Comparison of ENCODE assay signal across 9 cellular contexts in genomic region chr9:127936347-127936852, GRCh38. TPM values are rescaled to one million over a fixed set of nuclear protein-coding genes. Genes with fewer than 3 reads are reported as not detected.
DNase-seq lines count a peak whose midpoint lies in the region; ATAC-seq, FAIRE-seq and TF ChIP-seq lines count a peak whose summit lies in the region.
"Had no signal": no experiment of that assay in that cellular context is flagged by ENCODE, and none has a peak within 500 bp of the region (broad histone marks: within the 10 kb centered on the region; RNA-seq: fewer than 3 reads in every experiment).

No MANE protein-coding gene starts in this region.

- H3K27ac Mint-ChIP-seq in activated T-cell treated with anti-CD3 and anti-CD28 coated beads, Interleukin-2, amount 50 U/mL, for 24 hours: peak overlapping the region; percentile 94
- no peak overlapping the region for H3K27ac Mint-ChIP-seq in WTC11

- WGBS in stomach, 5 donors: 71 to 78% (median 75%) methylated on average over 14 of the region's 14 CpGs

- peaks cover 32 to 51% (median 36%) of the 10 kb centered on the region in 4 donors for H3K4me1 ChIP-seq in stomach
- peaks cover 13 to 29% of the 10 kb centered on the region in 2 donors for H3K4me1 ChIP-seq in kidney (ENCODE audit: control insufficient read depth in 1 of 2, insufficient read depth in 1 of 2, low read depth in 1 of 2, low read length in 2 of 2)

- H3K9me3 ChIP-seq in stomach (no peaks in the 10 kb centered on the region), kidney (ENCODE audit: control insufficient read depth in 1 of 2, low read length in 2 of 2) (no peaks in the 10 kb centered on the region)

- TF ChIP-seq CTCF in WTC11 (IDR thresholded peaks at IDR 0.05) (no peak), foreskin fibroblast (IDR thresholded peaks at IDR 0.05; ENCODE audit: low read depth, low read length) (no peak), stomach (IDR thresholded peaks at IDR 0.05) (no peak), kidney (IDR thresholded peaks at IDR 0.05; ENCODE audit: borderline replicate concordance, extremely low read depth, insufficient read depth) (no peak)

- no peak for DNase-seq in activated T-cell treated with anti-CD3 and anti-CD28 coated beads, Interleukin-2, amount 50 U/mL, for 24 hours
- no peak for DNase-seq in activated T-cell treated with anti-CD3 and anti-CD28 coated beads, Interleukin-2, amount 50 U/mL, for 1 hour
- no peak for DNase-seq in WTC11 (ENCODE audit: low spot score)
- DNase-seq in foreskin fibroblast: no peak
- DNase-seq in stomach: no peak
- DNase-seq in kidney: no peak
- DNase-seq: T-helper 9 cell had no signal

- peaks cover 51% of the 10 kb centered on the region for H3K4me1 Mint-ChIP-seq in activated T-cell treated with anti-CD3 and anti-CD28 coated beads, Interleukin-2, amount 50 U/mL, for 24 hours (ENCODE audit: low read depth)
- peaks cover 22% of the 10 kb centered on the region for H3K4me1 Mint-ChIP-seq in WTC11

- TF ChIP-seq EP300 in stomach (IDR thresholded peaks at IDR 0.05): no peak

- ATAC-seq in WTC11: no peak
- ATAC-seq in GM18517 (IDR thresholded peaks at IDR 0.05; ENCODE audit: unreplicated experiment): no peak
- no peak for ATAC-seq in HG03521 (IDR thresholded peaks at IDR 0.05; ENCODE audit: unreplicated experiment)

- no peaks in the 10 kb centered on the region for H3K27me3 Mint-ChIP-seq in activated T-cell treated with anti-CD3 and anti-CD28 coated beads, Interleukin-2, amount 50 U/mL, for 24 hours
- no peaks in the 10 kb centered on the region for H3K27me3 Mint-ChIP-seq in WTC11 (ENCODE audit: low read depth)

- TF ChIP-seq POLR2A in stomach (IDR thresholded peaks at IDR 0.05): no peak

- H3K27me3 ChIP-seq in stomach: no peaks in the 10 kb centered on the region

- no peaks in the 10 kb centered on the region for H3K9me3 Mint-ChIP-seq in activated T-cell treated with anti-CD3 and anti-CD28 coated beads, Interleukin-2, amount 50 U/mL, for 24 hours
- H3K9me3 Mint-ChIP-seq in WTC11: no peaks in the 10 kb centered on the region

- H3K27ac ChIP-seq in stomach: no peak overlapping the region
- H3K27ac ChIP-seq in kidney (ENCODE audit: low read depth in 2 of 2, low read length in 2 of 2): no peak overlapping the region

- peaks cover 71% of the 10 kb centered on the region for H3K36me3 Mint-ChIP-seq in activated T-cell treated with anti-CD3 and anti-CD28 coated beads, Interleukin-2, amount 50 U/mL, for 24 hours (ENCODE audit: low read depth)
- peaks cover 3% of the 10 kb centered on the region; the same call in 1 of the 2 replicates for H3K36me3 Mint-ChIP-seq in WTC11

- no peak for FAIRE-seq in kidney (lab: Jason Lieb, UNC)

- CTCF ChIA-PET in WTC11 (lab: Charles Lee): interaction anchor here (0.9 to 2.0 kb wide), 4 partner anchors 15 to 181 kb away, joined by 3 to 5 read pairs (median 4); no protein-coding TSS in a partner anchor

- intact Hi-C loops in stomach (cut with DNase I; ENCODE audit: low total_unique reads): no loop called here
- intact Hi-C loops in kidney (cut with DNase I): no loop called here

- H3K9ac ChIP-seq in kidney (ENCODE audit: low read length in 2 of 2): peak overlapping the region in 1 of 2 donors; percentile 98

- peak overlapping the region; percentile 60 to 96 for H3K4me3 ChIP-seq in foreskin fibroblast (ENCODE audit: low read depth in 1 of 2, low read length in 2 of 2)
- peak overlapping the region in 3 of 4 donors; percentile 79 to 89 (median 79) for H3K4me3 ChIP-seq in stomach
- H3K4me3 ChIP-seq in kidney (ENCODE audit: low read length in 2 of 2): peak overlapping the region in 1 of 2 donors; percentile 99

- POLR2A ChIA-PET in WTC11 (lab: Charles Lee): interaction anchor here (0.5 kb wide), 1 partner anchor 109 kb away, joined by 4 read pairs; no protein-coding TSS in a partner anchor

- H3K4me3 Mint-ChIP-seq in activated T-cell treated with anti-CD3 and anti-CD28 coated beads, Interleukin-2, amount 50 U/mL, for 24 hours: peak overlapping the region; percentile 93
- H3K4me3 Mint-ChIP-seq in WTC11: peak overlapping the region; percentile 90

- peaks cover 6 to 40% (median 21%) of the 10 kb centered on the region in 4 donors for H3K36me3 ChIP-seq in stomach
- no peaks in the 10 kb centered on the region for H3K36me3 ChIP-seq in kidney (ENCODE audit: control insufficient read depth in 1 of 2, insufficient read depth in 2 of 2, low read length in 2 of 2)

TF ChIP-seq in WTC11, 78 proteins besides CTCF, POLR2A, EP300 and RAD21 (continues in another document):
- TF ChIP-seq, protein P1, sequence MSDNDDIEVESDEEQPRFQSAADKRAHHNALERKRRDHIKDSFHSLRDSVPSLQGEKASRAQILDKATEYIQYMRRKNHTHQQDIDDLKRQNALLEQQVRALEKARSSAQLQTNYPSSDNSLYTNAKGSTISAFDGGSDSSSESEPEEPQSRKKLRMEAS (CRISPR knock-in tag; IDR thresholded peaks at IDR 0.05): no peak
- TF ChIP-seq, protein P2, sequence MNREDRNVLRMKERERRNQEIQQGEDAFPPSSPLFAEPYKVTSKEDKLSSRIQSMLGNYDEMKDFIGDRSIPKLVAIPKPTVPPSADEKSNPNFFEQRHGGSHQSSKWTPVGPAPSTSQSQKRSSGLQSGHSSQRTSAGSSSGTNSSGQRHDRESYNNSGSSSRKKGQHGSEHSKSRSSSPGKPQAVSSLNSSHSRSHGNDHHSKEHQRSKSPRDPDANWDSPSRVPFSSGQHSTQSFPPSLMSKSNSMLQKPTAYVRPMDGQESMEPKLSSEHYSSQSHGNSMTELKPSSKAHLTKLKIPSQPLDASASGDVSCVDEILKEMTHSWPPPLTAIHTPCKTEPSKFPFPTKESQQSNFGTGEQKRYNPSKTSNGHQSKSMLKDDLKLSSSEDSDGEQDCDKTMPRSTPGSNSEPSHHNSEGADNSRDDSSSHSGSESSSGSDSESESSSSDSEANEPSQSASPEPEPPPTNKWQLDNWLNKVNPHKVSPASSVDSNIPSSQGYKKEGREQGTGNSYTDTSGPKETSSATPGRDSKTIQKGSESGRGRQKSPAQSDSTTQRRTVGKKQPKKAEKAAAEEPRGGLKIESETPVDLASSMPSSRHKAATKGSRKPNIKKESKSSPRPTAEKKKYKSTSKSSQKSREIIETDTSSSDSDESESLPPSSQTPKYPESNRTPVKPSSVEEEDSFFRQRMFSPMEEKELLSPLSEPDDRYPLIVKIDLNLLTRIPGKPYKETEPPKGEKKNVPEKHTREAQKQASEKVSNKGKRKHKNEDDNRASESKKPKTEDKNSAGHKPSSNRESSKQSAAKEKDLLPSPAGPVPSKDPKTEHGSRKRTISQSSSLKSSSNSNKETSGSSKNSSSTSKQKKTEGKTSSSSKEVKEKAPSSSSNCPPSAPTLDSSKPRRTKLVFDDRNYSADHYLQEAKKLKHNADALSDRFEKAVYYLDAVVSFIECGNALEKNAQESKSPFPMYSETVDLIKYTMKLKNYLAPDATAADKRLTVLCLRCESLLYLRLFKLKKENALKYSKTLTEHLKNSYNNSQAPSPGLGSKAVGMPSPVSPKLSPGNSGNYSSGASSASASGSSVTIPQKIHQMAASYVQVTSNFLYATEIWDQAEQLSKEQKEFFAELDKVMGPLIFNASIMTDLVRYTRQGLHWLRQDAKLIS (CRISPR knock-in tag; IDR thresholded peaks at IDR 0.05; ENCODE audit: borderline replicate concordance): no peak
- no peak for TF ChIP-seq ZBTB43 (CRISPR knock-in tag; IDR thresholded peaks at IDR 0.05)
- no peak for TF ChIP-seq TEAD4 (CRISPR knock-in tag; IDR thresholded peaks at IDR 0.05)
- no peak for TF ChIP-seq FOXJ3 (CRISPR knock-in tag; IDR thresholded peaks at IDR 0.05; ENCODE audit: borderline replicate concordance)
- TF ChIP-seq, protein P3, sequence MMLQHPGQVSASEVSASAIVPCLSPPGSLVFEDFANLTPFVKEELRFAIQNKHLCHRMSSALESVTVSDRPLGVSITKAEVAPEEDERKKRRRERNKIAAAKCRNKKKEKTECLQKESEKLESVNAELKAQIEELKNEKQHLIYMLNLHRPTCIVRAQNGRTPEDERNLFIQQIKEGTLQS (CRISPR knock-in tag; conservative IDR thresholded peaks at IDR 0.05): no peak

RNA-seq across cellular contexts. Expression of gene DPM2, which starts 1.3 kb away (rescaled TPM):
- total RNA-seq in WTC11 (2021) (53.3 to 58.2 TPM (median 56.1 TPM) in 3 replicates), stomach (10 to 100 TPM in 4 of 5 donors, 1 to 10 TPM in 1; 1.7 to 98.2 (median 55.4) TPM), kidney (42.8 TPM)
- polyA plus RNA-seq in stomach (10 to 100 TPM; 27.0 to 38.0 (median 32.5) TPM), kidney (ENCODE audit: insufficient read depth, low read depth, low replicate concordance) (70.0 TPM)

RNA-seq across cellular contexts. Expression of gene PIP5KL1, which starts 5.8 kb away (rescaled TPM):
- total RNA-seq in WTC11 (2021) (15.8 to 20.2 TPM (median 16.8 TPM) in 3 replicates), stomach (10 to 100 TPM in 3 of 5 donors, under 1 TPM in 1, not detected in 1; 0.55 to 98.0 (median 19.1) TPM), kidney (3.0 TPM)
- polyA plus RNA-seq in stomach (1 to 10 TPM in 2 of 3 donors, under 1 TPM in 1; 0.50 to 3.3 (median 2.3) TPM), kidney (ENCODE audit: insufficient read depth, low read depth, low replicate concordance) (4.3 TPM)

RNA-seq across cellular contexts. Expression of gene ST6GALNAC4, which starts 19.6 kb away (rescaled TPM):
- total RNA-seq in WTC11 (2021) (25.1 to 25.7 TPM (median 25.4 TPM) in 3 replicates), stomach (10 to 100 TPM in 3 of 5 donors, 1 to 10 TPM in 2; 3.7 to 33.6 (median 14.5) TPM), kidney (31.4 TPM)
- polyA plus RNA-seq in stomach (10 to 100 TPM; 10.5 to 14.2 (median 11.8) TPM), kidney (ENCODE audit: insufficient read depth, low read depth, low replicate concordance) (31.6 TPM)

RNA-seq across cellular contexts. Expression of gene ST6GALNAC6, which starts 37.0 kb away (rescaled TPM):
- total RNA-seq in WTC11 (2021): 45.1 to 47.5 TPM (median 45.3 TPM) in 3 replicates
- 100 to 1,000 TPM in 2 of 5 donors, 10 to 100 TPM in 3; 18.0 to 145 (median 92.4) TPM for total RNA-seq in stomach
- polyA plus RNA-seq in stomach: 10 to 100 TPM; 32.8 to 63.8 (median 42.2) TPM
- total RNA-seq in kidney: 74.6 TPM
- 75.0 TPM for polyA plus RNA-seq in kidney (ENCODE audit: insufficient read depth, low read depth, low replicate concordance)

RNA-seq across cellular contexts. Expression of gene EEIG1, which starts 44.4 kb away (rescaled TPM):
- total RNA-seq in WTC11 (2021) (42.2 to 66.4 TPM (median 51.3 TPM) in 3 replicates), stomach (100 to 1,000 TPM in 2 of 5 donors, 10 to 100 TPM in 3; 26.3 to 406 (median 83.4) TPM), kidney (75.9 TPM)
- polyA plus RNA-seq in stomach (100 to 1,000 TPM in 1 of 3 donors, 10 to 100 TPM in 2; 24.4 to 118 (median 38.5) TPM), kidney (ENCODE audit: insufficient read depth, low read depth, low replicate concordance) (34.3 TPM)
